ENCODE assay signal across 19 cellular contexts in genomic region chr2:232097758-232098157, GRCh38.
"Had no signal": no experiment of that assay in that cellular context is flagged by ENCODE, and none has a peak within 500 bp of the region (broad histone marks: within the 10 kb centered on the region; RNA-seq: fewer than 3 reads in every experiment).

No MANE protein-coding gene starts in this region.

- DNase-seq: effector memory CD4-positive, alpha-beta T cell; heart right ventricle; hypothalamus; islet precursor cell; mammary epithelial cell; naive thymus-derived CD4-positive, alpha-beta T cell; posterior cingulate gyrus; small intestine; stimulated activated CD4-positive, alpha-beta T cell treated with anti-CD3 and anti-CD28 coated beads, Interleukin-12 subunit alpha, Interleukin-12 subunit beta, amount 100 ng/mL, for 4 hours; stimulated activated naive CD8-positive, alpha-beta T cell treated with anti-CD3 and anti-CD28 coated beads, Interleukin-15, Interleukin-2, amounts not matched to agents 100 U/mL and 50 U/mL, for 24 hours; tibial artery; upper lobe of left lung; uterus had no signal

- H3K27ac Mint-ChIP-seq: naive thymus-derived CD4-positive, alpha-beta T cell had no signal

- H3K36me3 ChIP-seq: uterus had no signal

- H3K4me3 Mint-ChIP-seq: naive thymus-derived CD4-positive, alpha-beta T cell; neural crest cell had no signal

- H3K4me1 Mint-ChIP-seq: neural crest cell had no signal

- ATAC-seq: heart right ventricle; left lobe of liver; naive thymus-derived CD4-positive, alpha-beta T cell; stimulated activated naive CD8-positive, alpha-beta T cell treated with anti-CD3 and anti-CD28 coated beads, Interleukin-15, Interleukin-2, amounts not matched to agents 100 U/mL and 50 U/mL, for 24 hours had no signal

- H3K27me3 Mint-ChIP-seq: naive thymus-derived CD4-positive, alpha-beta T cell had no signal

- FAIRE-seq: endometrium, frontal cortex, small intestine had no signal

- H3K27me3 ChIP-seq: heart right ventricle, right atrium auricular region, tibial artery, upper lobe of left lung, uterus had no signal

- H3K27ac ChIP-seq: epithelial cell of prostate, heart right ventricle, right atrium auricular region, tibial artery, upper lobe of left lung, uterus had no signal

- H3K4me1 ChIP-seq: right atrium auricular region, tibial artery, upper lobe of left lung, uterus had no signal

- H3K4me3 ChIP-seq: heart right ventricle, right atrium auricular region, tibial artery, upper lobe of left lung, uterus had no signal
